Comparison of ENCODE assay signal across 20 cellular contexts in genomic region chr12:24118675-24119074, GRCh38.
"Had no signal": no experiment of that assay in that cellular context is flagged by ENCODE, and none has a peak within 500 bp of the region (broad histone marks: within the 10 kb centered on the region; RNA-seq: fewer than 3 reads in every experiment).

No MANE protein-coding gene starts in this region.

- H3K27ac ChIP-seq: brain microvascular endothelial cell, parathyroid adenoma, spleen, thoracic aorta, upper lobe of right lung had no signal

- H3K4me3 ChIP-seq: heart right ventricle, spleen, thoracic aorta, upper lobe of right lung had no signal

- H3K36me3 ChIP-seq: brain microvascular endothelial cell, heart right ventricle, spleen, thoracic aorta, upper lobe of right lung had no signal

- ATAC-seq: activated CD4-positive, CD25-positive, alpha-beta regulatory T cell treated with anti-CD3 and anti-CD28 coated beads, Interleukin-2, amount 50 U/mL, for 24 hours; activated T-cell treated with anti-CD3 and anti-CD28 coated beads, Interleukin-2, amount 50 U/mL, for 4 hours; left colon; sciatic nerve; stimulated activated naive B cell treated with anti-CD40 and anti-IgM and Interleukin-4, amounts not matched to agents 10 μg/mL and 1 μg/mL and 100 μg/mL, for 72 hours; upper lobe of right lung had no signal

- DNase-seq: activated CD4-positive, alpha-beta T cell treated with anti-CD3 and anti-CD28 coated beads, Interleukin-2, amount 50 U/mL, for 1 hour; activated CD8-positive, alpha-beta memory T cell treated with anti-CD3 and anti-CD28 coated beads, Interleukin-2, amount 50 U/mL, for 4 hours; activated naive CD4-positive, alpha-beta T cell treated with anti-CD3 and anti-CD28 coated beads for 36 hours; activated T-cell treated with anti-CD3 and anti-CD28 coated beads, Interleukin-2, amount 50 U/mL, for 4 hours; anterior cingulate cortex; brain microvascular endothelial cell; cerebellar nuclear complex; effector CD8-positive, alpha-beta T cell; heart right ventricle; left colon; midbrain; spleen; stimulated activated CD4-positive, alpha-beta T cell treated with anti-CD3 and anti-CD28 coated beads, Interleukin-4, amount 100 ng/mL, for 4 hours; stimulated activated naive B cell treated with anti-CD40 and anti-IgM and Interleukin-4, amounts not matched to agents 10 μg/mL and 1 μg/mL and 100 μg/mL, for 72 hours; upper lobe of right lung had no signal

- H3K27me3 ChIP-seq: brain microvascular endothelial cell, heart right ventricle, spleen, upper lobe of right lung had no signal

- H3K4me1 ChIP-seq: parathyroid adenoma, spleen, upper lobe of right lung had no signal

- FAIRE-seq: endothelial cell of umbilical vein had no signal

- H3K9me3 ChIP-seq: spleen, thoracic aorta, upper lobe of right lung had no signal
